ENCODE assay signal across 15 cellular contexts in genomic region chr2:234240917-234241316, GRCh38.
DNase-seq lines count a peak whose midpoint lies in the region; ATAC-seq and TF ChIP-seq lines count a peak whose summit lies in the region.
"Had no signal": no experiment of that assay in that cellular context is flagged by ENCODE, and none has a peak within 500 bp of the region (broad histone marks: within the 10 kb centered on the region; RNA-seq: fewer than 3 reads in every experiment).

No MANE protein-coding gene starts in this region.

- TF ChIP-seq CTCF in fibroblast of lung (conservative IDR thresholded peaks at IDR 0.05 in 1 of 2, IDR thresholded peaks at IDR 0.05 in 1 of 2; ENCODE audit: low read depth in 1 of 2, low read length in 2 of 2) = no peak
- no peak for TF ChIP-seq CTCF in smooth muscle cell (IDR thresholded peaks at IDR 0.05; ENCODE audit: borderline replicate concordance, insufficient read depth, poor library complexity, severe bottlenecking)

- peak; percentile 68 for DNase-seq in GM03348 (ENCODE audit: low spot score)
- peak; percentile 9 for DNase-seq in RKO (ENCODE audit: low spot score)
- peak; percentile 68 to 99 for DNase-seq in fibroblast of lung (ENCODE audit: low read depth in 2 of 2)
- no peak for DNase-seq in smooth muscle cell (lab: John Stamatoyannopoulos, UW; ENCODE audit: unreplicated experiment)
- DNase-seq in activated T-cell treated with anti-CD3 and anti-CD28 coated beads, Interleukin-2, amount 50 U/mL, for 1 hour = no peak
- DNase-seq: CD4-positive, CD25-positive, alpha-beta regulatory T cell; central memory CD4-positive, alpha-beta T cell; left colon; NCI-H1694; testis had no signal

- no peaks in the 10 kb centered on the region for H3K36me3 Mint-ChIP-seq in activated T-helper 17 cell treated with anti-CD3 and anti-CD28 coated beads, Interleukin-2, amount 50 U/mL, for 72 hours (ENCODE audit: low read depth)
- H3K36me3 Mint-ChIP-seq: CD4-positive, CD25-positive, alpha-beta regulatory T cell had no signal

- no peak overlapping the region for H3K27ac Mint-ChIP-seq in activated T-helper 17 cell treated with anti-CD3 and anti-CD28 coated beads, Interleukin-2, amount 50 U/mL, for 72 hours
- H3K27ac Mint-ChIP-seq: activated naive CD4-positive, alpha-beta T cell treated with anti-CD3 and anti-CD28 coated beads, Interleukin-2, amount 50 U/mL, for 72 hours; WTC11 had no signal

- no peak overlapping the region for H3K4me3 ChIP-seq in fibroblast of lung (replicated peaks in 1 of 4; ENCODE audit: control extremely low read depth in 1 of 4, insufficient read depth in 1 of 4, low read depth in 3 of 4, low read length in 4 of 4)
- H3K4me3 ChIP-seq in smooth muscle cell = no peak overlapping the region
- H3K4me3 ChIP-seq: testis had no signal

- no peaks in the 10 kb centered on the region for H3K27me3 Mint-ChIP-seq in activated T-helper 17 cell treated with anti-CD3 and anti-CD28 coated beads, Interleukin-2, amount 50 U/mL, for 72 hours
- H3K27me3 Mint-ChIP-seq: CD4-positive, CD25-positive, alpha-beta regulatory T cell had no signal

- no peaks in the 10 kb centered on the region for H3K9me3 Mint-ChIP-seq in activated T-helper 17 cell treated with anti-CD3 and anti-CD28 coated beads, Interleukin-2, amount 50 U/mL, for 72 hours

- no peak overlapping the region for H3K4me3 Mint-ChIP-seq in activated T-helper 17 cell treated with anti-CD3 and anti-CD28 coated beads, Interleukin-2, amount 50 U/mL, for 72 hours
- H3K4me3 Mint-ChIP-seq: CD4-positive, CD25-positive, alpha-beta regulatory T cell; WTC11 had no signal

- ATAC-seq in activated T-helper 17 cell treated with anti-CD3 and anti-CD28 coated beads, Interleukin-2, amount 50 U/mL, for 72 hours (replicated peaks) = no peak
- ATAC-seq in HG03571 (IDR thresholded peaks at IDR 0.05; ENCODE audit: unreplicated experiment) = no peak
- ATAC-seq: activated naive CD4-positive, alpha-beta T cell treated with anti-CD3 and anti-CD28 coated beads, Interleukin-2, amount 50 U/mL, for 72 hours; left colon; WTC11 had no signal

- H3K4me2 ChIP-seq in fibroblast of lung (ENCODE audit: extremely low read depth, insufficient read depth, low read length) (peak overlapping the region; percentile 52), smooth muscle cell (no peak overlapping the region)
- H3K4me2 ChIP-seq: KMS-11 had no signal

- H3K27ac ChIP-seq in fibroblast of lung (ENCODE audit: insufficient read depth, low read length) (peak overlapping the region; percentile 44), smooth muscle cell (ENCODE audit: low read depth) (peak overlapping the region; percentile 80)
- H3K27ac ChIP-seq: KMS-11, testis had no signal

- H3K9me3 ChIP-seq in fibroblast of lung (ENCODE audit: control insufficient read depth, insufficient read depth, low read depth, low read length) (no peaks in the 10 kb centered on the region), smooth muscle cell (replicated peaks; ENCODE audit: low read depth) (no peaks in the 10 kb centered on the region)
- H3K9me3 ChIP-seq: testis had no signal

- no peaks in the 10 kb centered on the region for H4K20me1 ChIP-seq in fibroblast of lung (ENCODE audit: control insufficient read depth, extremely low read depth, insufficient read depth, low read length)
- H4K20me1 ChIP-seq in smooth muscle cell (ENCODE audit: low read depth) = no peaks in the 10 kb centered on the region

- H3F3A ChIP-seq in smooth muscle cell (ENCODE audit: low read depth) = peaks cover 3% of the 10 kb centered on the region

- H3K9ac ChIP-seq in fibroblast of lung (ENCODE audit: insufficient read depth, low read length) (no peak overlapping the region), smooth muscle cell (ENCODE audit: low read depth) (no peak overlapping the region)
- H3K9ac ChIP-seq: KMS-11 had no signal

- H3K79me2 ChIP-seq in fibroblast of lung (ENCODE audit: control insufficient read depth, insufficient read depth, low read length) (no peaks in the 10 kb centered on the region), smooth muscle cell (ENCODE audit: low read depth) (no peaks in the 10 kb centered on the region)

- H3K27me3 ChIP-seq in fibroblast of lung (ENCODE audit: control insufficient read depth, insufficient read depth, low read length) (no peaks in the 10 kb centered on the region), smooth muscle cell (ENCODE audit: low read depth) (no peaks in the 10 kb centered on the region)
- H3K27me3 ChIP-seq: testis had no signal

- H3K36me3 ChIP-seq in fibroblast of lung (ENCODE audit: control insufficient read depth, insufficient read depth, low read length) (no peaks in the 10 kb centered on the region), smooth muscle cell (ENCODE audit: low read depth) (no peaks in the 10 kb centered on the region)

- H3K4me1 Mint-ChIP-seq in activated T-helper 17 cell treated with anti-CD3 and anti-CD28 coated beads, Interleukin-2, amount 50 U/mL, for 72 hours = peaks cover 6% of the 10 kb centered on the region
- H3K4me1 Mint-ChIP-seq: WTC11 had no signal

- no peak overlapping the region for H2AFZ ChIP-seq in fibroblast of lung (ENCODE audit: low read length)
- no peak overlapping the region for H2AFZ ChIP-seq in smooth muscle cell (ENCODE audit: low read depth)

- 37% methylated on average over 2 of the region's 2 CpGs for WGBS in smooth muscle cell (ENCODE audit: low lambda C conversion rate)

- H3K4me1 ChIP-seq in fibroblast of lung (ENCODE audit: control insufficient read depth, extremely low read depth, insufficient read depth, low read length) = peaks cover 11% of the 10 kb centered on the region
- peaks cover 26% of the 10 kb centered on the region for H3K4me1 ChIP-seq in smooth muscle cell (ENCODE audit: low read depth)
- H3K4me1 ChIP-seq: testis had no signal

Comparison
In these comparisons a context has a peak if more than half of its experiments do, and no peak if none do; other contexts are left out.
1. DNase-seq: peak in GM03348 (single experiment), RKO (single experiment) and fibroblast of lung (2 of 2); none in smooth muscle cell (single experiment) and activated T-cell treated with anti-CD3 and anti-CD28 coated beads, Interleukin-2, amount 50 U/mL, for 1 hour (single experiment).